In genomic region chr7:117895271-117895670, GRCh38 we compare ENCODE assay signal across 20 cellular contexts. TPM values are rescaled to one million over a fixed set of nuclear protein-coding genes. Genes with fewer than 3 reads are reported as not detected.
A peak's percentile ranks its signal among the peaks of the same experiment; 100 is the strongest.
DNase-seq lines count a peak whose midpoint lies in the region.
"Had no signal": no experiment of that assay in that cellular context is flagged by ENCODE, and none has a peak within 500 bp of the region (broad histone marks: within the 10 kb centered on the region; RNA-seq: fewer than 3 reads in every experiment).

No MANE protein-coding gene starts in this region.

- H3K4me2 ChIP-seq in trophoblast cell (ENCODE audit: low read length): no peak overlapping the region

- no peaks in the 10 kb centered on the region for H3K36me3 ChIP-seq in trophoblast cell (ENCODE audit: control insufficient read depth in 1 of 2, insufficient read depth in 2 of 2, low read length in 2 of 2)
- H3K36me3 ChIP-seq: MG63, Peyer's patch, SJCRH30 had no signal

- H3K4me3 ChIP-seq in trophoblast cell (ENCODE audit: low read depth, low read length): no peak overlapping the region
- H3K4me3 ChIP-seq: K562, MG63, Peyer's patch, SJCRH30 had no signal

- no peak overlapping the region for H4K8ac ChIP-seq in trophoblast cell (ENCODE audit: low read depth, low read length)

- no peak overlapping the region for H3K27ac ChIP-seq in trophoblast cell (ENCODE audit: low read depth, low read length)
- H3K27ac ChIP-seq: Peyer's patch, SJCRH30 had no signal

- H3K27me3 ChIP-seq in trophoblast cell (ENCODE audit: insufficient read depth, low read length): no peaks in the 10 kb centered on the region
- H3K27me3 ChIP-seq: MG63, Peyer's patch had no signal

- peaks cover 0 to 4% of the 10 kb centered on the region in 2 experiments for H3K4me1 ChIP-seq in trophoblast cell (ENCODE audit: control insufficient read depth in 1 of 2, insufficient read depth in 2 of 2, low read length in 2 of 2)
- H3K4me1 ChIP-seq: Peyer's patch, SJCRH30 had no signal

- no peak overlapping the region for H3K14ac ChIP-seq in trophoblast cell (ENCODE audit: low read length)

- H3K79me2 ChIP-seq in trophoblast cell (ENCODE audit: control insufficient read depth, insufficient read depth, low read length, poor library complexity): no peaks in the 10 kb centered on the region

- H3K23ac ChIP-seq in trophoblast cell (ENCODE audit: low read length): no peak overlapping the region

- H3K9ac ChIP-seq in trophoblast cell (ENCODE audit: low read length): no peak overlapping the region

- peak overlapping the region; percentile 58 for H2BK12ac ChIP-seq in trophoblast cell (ENCODE audit: low read length)

- no peak overlapping the region for H2BK120ac ChIP-seq in trophoblast cell (ENCODE audit: insufficient read depth, low read length, poor library complexity)

- no peaks in the 10 kb centered on the region for H3K9me3 ChIP-seq in trophoblast cell (ENCODE audit: insufficient read depth, low read depth, low read length)
- H3K9me3 ChIP-seq: MG63, Peyer's patch, SJCRH30 had no signal

- no peak overlapping the region for H3K4ac ChIP-seq in trophoblast cell (ENCODE audit: low read depth, low read length)

- no peaks in the 10 kb centered on the region for H3K79me1 ChIP-seq in trophoblast cell (ENCODE audit: low read length)

- H2AFZ ChIP-seq in trophoblast cell (ENCODE audit: insufficient read depth, low read length, poor library complexity): no peak overlapping the region

- DNase-seq in HT-29 (ENCODE audit: low spot score) (peak; percentile 76), NCI-H345 treated with DMSO at 0.1 percent for 48 hours (lab: John Stamatoyannopoulos, UW; ENCODE audit: unreplicated experiment) (peak; percentile 16), glomerular visceral epithelial cell (ENCODE audit: extremely low spot score) (peak; percentile 1), trophoblast cell (no peak), NCI-H1092 (lab: John Stamatoyannopoulos, UW) (no peak), islet precursor cell (no peak)
- no peak for DNase-seq in activated T-cell treated with anti-CD3 and anti-CD28 coated beads, Interleukin-2, amount 50 U/mL, for 1 hour
- DNase-seq: CD4-positive, CD25-positive, alpha-beta regulatory T cell; DMS79 treated with DMSO at 0.1 percent for 48 hours; H7; MG63; NCI-H1048; NCI-H2029 treated with DMSO at 0.1 percent for 48 hours; NCI-H2171 treated with DMSO at 0.1 percent for 48 hours; NCI-H82; Peyer's patch; SJCRH30 had no signal

- no CpG with 5 or more reads among the region's 3 CpGs for WGBS in trophoblast cell (ENCODE audit: extremely low coverage, insufficient coverage, insufficient read length)

- H2BK5ac ChIP-seq in trophoblast cell (ENCODE audit: low read depth, low read length, poor library complexity): peak overlapping the region; percentile 63

- no peak overlapping the region for H4K12ac ChIP-seq in trophoblast cell (ENCODE audit: low read depth, low read length)

- no peak overlapping the region for H3K18ac ChIP-seq in trophoblast cell (ENCODE audit: low read length)

- no peak overlapping the region for H4K91ac ChIP-seq in trophoblast cell (ENCODE audit: low read depth, low read length)

- H2AK5ac ChIP-seq in trophoblast cell (ENCODE audit: low read length): no peak overlapping the region

RNA-seq across cellular contexts. Expression of gene CTTNBP2, which starts 22.0 kb away (rescaled TPM):
- 1.0 and 1.1 TPM in 2 replicates for total RNA-seq in HT-29 (2014; rRNA removed; shearing (Covaris generic))
- 26.9 and 27.7 TPM in 2 replicates for polyA plus RNA-seq in trophoblast cell (2013)
- total RNA-seq: CD4-positive, CD25-positive, alpha-beta regulatory T cell; HepG2; OCI-LY7 had no signal
- polyA plus RNA-seq: CD4-positive, CD25-positive, alpha-beta regulatory T cell; HepG2; K562 had no signal

Comparison
In these comparisons a context has a peak if more than half of its experiments do, and no peak if none do; other contexts are left out.
1. DNase-seq: peak in HT-29 (single experiment), NCI-H345 treated with DMSO at 0.1 percent for 48 hours (single experiment) and glomerular visceral epithelial cell (single experiment); none in trophoblast cell (0 of 2), NCI-H1092 (single experiment), activated T-cell treated with anti-CD3 and anti-CD28 coated beads, Interleukin-2, amount 50 U/mL, for 1 hour (single experiment) and islet precursor cell (single experiment).